In genomic region chr3:54527521-54527920, GRCh38 we compare ENCODE assay signal across 23 cellular contexts.
DNase-seq lines count a peak whose midpoint lies in the region; ATAC-seq and TF ChIP-seq lines count a peak whose summit lies in the region.
"Had no signal": no experiment of that assay in that cellular context is flagged by ENCODE, and none has a peak within 500 bp of the region (broad histone marks: within the 10 kb centered on the region; RNA-seq: fewer than 3 reads in every experiment).

No MANE protein-coding gene starts in this region.

- ATAC-seq in psoas muscle, result peak in 3 of 4 donors; percentile 45 to 83 (median 59)
- ATAC-seq in activated naive CD4-positive, alpha-beta T cell treated with anti-CD3 and anti-CD28 coated beads, Interleukin-2, amount 50 U/mL, for 72 hours, result no peak
- ATAC-seq: A549, HCT116, Right ventricle myocardium inferior had no signal

- no peak overlapping the region for H3K4me2 ChIP-seq in GM23248 (ENCODE audit: unreplicated experiment)
- H3K4me2 ChIP-seq: A549, KMS-11, PC-9 had no signal

- H3K9ac ChIP-seq in GM23248, result no peak overlapping the region
- H3K9ac ChIP-seq: KMS-11 had no signal

- H2AFZ ChIP-seq in GM23248, result no peak overlapping the region
- H2AFZ ChIP-seq: PC-9 had no signal

- in situ Hi-C loops in GM23248 (cut with MboI), result no loop called here

- H3K27ac Mint-ChIP-seq in activated naive CD4-positive, alpha-beta T cell treated with anti-CD3 and anti-CD28 coated beads, Interleukin-2, amount 50 U/mL, for 72 hours, result no peak overlapping the region
- H3K27ac Mint-ChIP-seq: CD4-positive, alpha-beta memory T cell; IgD-negative memory B cell had no signal

- no peaks in the 10 kb centered on the region for H3F3A ChIP-seq in GM23248 (ENCODE audit: insufficient read depth)

- H3K4me1 ChIP-seq in psoas muscle, result peaks cover 4% of the 10 kb centered on the region
- no peaks in the 10 kb centered on the region for H3K4me1 ChIP-seq in GM23248 (ENCODE audit: insufficient read depth)
- H3K4me1 ChIP-seq: A549 had no signal

- DNase-seq in ecto neural progenitor cell (ENCODE audit: low spot score) (peak; percentile 13), foreskin melanocyte (peak; percentile 1), psoas muscle (no peak), GM23248 (no peak), DMS53 treated with DMSO at 0.1 percent for 48 hours (lab: John Stamatoyannopoulos, UW; ENCODE audit: unreplicated experiment) (no peak), HCEC 1CT (no peak)
- DNase-seq in activated naive CD4-positive, alpha-beta T cell treated with anti-CD3 and anti-CD28 coated beads, Interleukin-2, amount 50 U/mL, for 72 hours (ENCODE audit: low spot score in 2 of 2), result no peak
- DNase-seq: AML-193; C1 segment of cervical spinal cord; CD4-positive, alpha-beta memory T cell; COR-L47; DMS53; GOT3; MM.1S; NCI-H2029 treated with DMSO at 0.1 percent for 48 hours; NCI-H446 treated with DMSO at 0.1 percent for 48 hours; NCI-H526; PC-9 had no signal

- H3K27me3 ChIP-seq in psoas muscle (ENCODE audit: insufficient read depth in 3 of 3, low read length in 2 of 3) (no peaks in the 10 kb centered on the region), GM23248 (replicated peaks; ENCODE audit: insufficient read depth) (no peaks in the 10 kb centered on the region)

- 46 to 87% (median 75%) methylated on average over 5 of the region's 5 CpGs for WGBS in psoas muscle, 3 donors
- 13 to 18% methylated on average over 5 of the region's 5 CpGs for WGBS in GM23248 (ENCODE audit: low coverage in 1 of 2, low lambda C conversion rate in 2 of 2, missing lambda C conversion rate in 2 of 2), 2 experiments

- H3K9me3 Mint-ChIP-seq in activated naive CD4-positive, alpha-beta T cell treated with anti-CD3 and anti-CD28 coated beads, Interleukin-2, amount 50 U/mL, for 72 hours, result peaks cover 15 to 18% of the 10 kb centered on the region in 2 donors

- H3K9me3 ChIP-seq in psoas muscle (peaks cover 29% of the 10 kb centered on the region), GM23248 (ENCODE audit: low read depth) (no peaks in the 10 kb centered on the region)
- H3K9me3 ChIP-seq: A549 had no signal

- H3K79me2 ChIP-seq in GM23248 (ENCODE audit: insufficient read depth), result no peaks in the 10 kb centered on the region

- no peak overlapping the region for H3K4me3 ChIP-seq in psoas muscle
- H3K4me3 ChIP-seq in GM23248, result no peak overlapping the region
- H3K4me3 ChIP-seq: A549, PC-9 had no signal

- TF ChIP-seq CTCF in psoas muscle (IDR thresholded peaks at IDR 0.05), result no peak

- H4K20me1 ChIP-seq in GM23248 (ENCODE audit: insufficient read depth), result no peaks in the 10 kb centered on the region

- H3K36me3 ChIP-seq in psoas muscle (ENCODE audit: insufficient read depth in 1 of 2, low read depth in 1 of 2) (no peaks in the 10 kb centered on the region), GM23248 (ENCODE audit: low read depth) (no peaks in the 10 kb centered on the region)

- intact Hi-C loops in psoas muscle (cut with DNase I), result no loop called here

- H3K36me3 Mint-ChIP-seq in activated naive CD4-positive, alpha-beta T cell treated with anti-CD3 and anti-CD28 coated beads, Interleukin-2, amount 50 U/mL, for 72 hours, result peaks cover 0 to 8% of the 10 kb centered on the region in 2 donors
- H3K36me3 Mint-ChIP-seq: CD4-positive, alpha-beta memory T cell; IgD-negative memory B cell had no signal

- H3K27ac ChIP-seq in psoas muscle (no peak overlapping the region), GM23248 (no peak overlapping the region)
- H3K27ac ChIP-seq: A549, KMS-11, PC-9 had no signal

- H3K9me2 ChIP-seq in GM23248 (ENCODE audit: insufficient read depth), result no peaks in the 10 kb centered on the region

Comparison
In these comparisons a context has a peak if more than half of its experiments do, and no peak if none do; other contexts are left out.
1. DNase-seq: peak in ecto neural progenitor cell (single experiment) and foreskin melanocyte (single experiment); none in psoas muscle (0 of 2), GM23248 (single experiment), DMS53 treated with DMSO at 0.1 percent for 48 hours (single experiment), HCEC 1CT (single experiment) and activated naive CD4-positive, alpha-beta T cell treated with anti-CD3 and anti-CD28 coated beads, Interleukin-2, amount 50 U/mL, for 72 hours (0 of 2).
2. ATAC-seq: peak in psoas muscle (3 of 4); none in activated naive CD4-positive, alpha-beta T cell treated with anti-CD3 and anti-CD28 coated beads, Interleukin-2, amount 50 U/mL, for 72 hours (0 of 2).